In genomic region chr4:121679267-121679666, GRCh38 we compare ENCODE assay signal across 23 cellular contexts.
"Had no signal": no experiment of that assay in that cellular context is flagged by ENCODE, and none has a peak within 500 bp of the region (broad histone marks: within the 10 kb centered on the region; RNA-seq: fewer than 3 reads in every experiment).

No MANE protein-coding gene starts in this region.

- H3K4me1 Mint-ChIP-seq: immature natural killer cell, memory B cell, nephron progenitor cell had no signal

- FAIRE-seq: bronchial epithelial cell, small intestine had no signal

- H3K27me3 ChIP-seq: adrenal gland, stomach, upper lobe of left lung had no signal

- DNase-seq: activated CD4-positive, alpha-beta T cell treated with anti-CD3 and anti-CD28 coated beads for 4 hours; activated CD4-positive, alpha-beta T cell treated with anti-CD3 and anti-CD28 coated beads, Interleukin-2, amount 50 U/mL, for 48 hours; activated CD4-positive, CD25-positive, alpha-beta regulatory T cell; activated CD8-positive, alpha-beta memory T cell treated with anti-CD3 and anti-CD28 coated beads, Interleukin-2, amount 50 U/mL, for 48 hours; activated naive CD4-positive, alpha-beta T cell; activated T-cell treated with anti-CD3 and anti-CD28 coated beads, Interleukin-2, amount 50 U/mL, for 4 hours; adrenal gland; cortex of kidney; immature natural killer cell; mucosa of descending colon; nephron progenitor cell; small intestine; stimulated activated CD4-positive, alpha-beta T cell treated with anti-CD3 and anti-CD28 coated beads, Interleukin-2, amount 100 ng/mL, for 24 hours; stomach; T1000; upper lobe of left lung had no signal

- H3K79me2 ChIP-seq: parathyroid adenoma had no signal

- H3K9me3 Mint-ChIP-seq: activated T-cell treated with anti-CD3 and anti-CD28 coated beads, Interleukin-2, amount 50 U/mL, for 4 hours; activated T-helper 2 cell treated with anti-CD3 and anti-CD28 coated beads, Interferon-gamma antibody, Interleukin-2, Interleukin-4, amounts not matched to agents 10 μg/mL and 5 μg/mL and 100 μg/mL, durations not matched to agents 14 hours and 24 hours and 36 hours; immature natural killer cell; memory B cell; nephron progenitor cell; stimulated activated effector memory CD8-positive, alpha-beta T cell treated with anti-CD3 and anti-CD28 coated beads, Interleukin-12 subunit alpha, Interleukin-12 subunit beta, amount 100 ng/mL, for 72 hours had no signal

- H3K4me3 Mint-ChIP-seq: activated naive CD8-positive, alpha-beta T cell; activated T-cell treated with anti-CD3 and anti-CD28 coated beads, Interleukin-2, amount 50 U/mL, for 4 hours; immature natural killer cell; memory B cell; nephron progenitor cell; stimulated activated effector memory CD8-positive, alpha-beta T cell treated with anti-CD3 and anti-CD28 coated beads, Interleukin-12 subunit alpha, Interleukin-12 subunit beta, amount 100 ng/mL, for 72 hours had no signal

- H3K4me1 ChIP-seq: parathyroid adenoma, upper lobe of left lung had no signal

- H3K4me3 ChIP-seq: adrenal gland, mucosa of descending colon, stomach, upper lobe of left lung had no signal

- H2AFZ ChIP-seq: parathyroid adenoma had no signal

- ATAC-seq: activated T-cell treated with anti-CD3 and anti-CD28 coated beads, Interleukin-2, amount 50 U/mL, for 4 hours; mucosa of descending colon; sciatic nerve; stimulated activated effector memory CD8-positive, alpha-beta T cell treated with anti-CD3 and anti-CD28 coated beads, Interleukin-12 subunit alpha, Interleukin-12 subunit beta, amount 100 ng/mL, for 72 hours had no signal

- H3K9me3 ChIP-seq: adrenal gland, mucosa of descending colon, stomach, upper lobe of left lung had no signal

- H3K9ac ChIP-seq: parathyroid adenoma had no signal

- H3K27ac ChIP-seq: adrenal gland, parathyroid adenoma, stomach, upper lobe of left lung had no signal

- H3K27me3 Mint-ChIP-seq: activated naive CD8-positive, alpha-beta T cell; memory B cell had no signal

- H3K27ac Mint-ChIP-seq: activated naive CD8-positive, alpha-beta T cell; activated T-helper 2 cell treated with anti-CD3 and anti-CD28 coated beads, Interferon-gamma antibody, Interleukin-2, Interleukin-4, amounts not matched to agents 10 μg/mL and 5 μg/mL and 100 μg/mL, durations not matched to agents 14 hours and 24 hours and 36 hours; immature natural killer cell; memory B cell; nephron progenitor cell; stimulated activated effector memory CD8-positive, alpha-beta T cell treated with anti-CD3 and anti-CD28 coated beads, Interleukin-12 subunit alpha, Interleukin-12 subunit beta, amount 100 ng/mL, for 72 hours had no signal
